In genomic region chr13:113458218-113459065, GRCh38 we compare ENCODE assay signal across 9 cellular contexts. TPM values are rescaled to one million over a fixed set of nuclear protein-coding genes. Genes with fewer than 3 reads are reported as not detected.
DNase-seq lines count a peak whose midpoint lies in the region; ATAC-seq and TF ChIP-seq lines count a peak whose summit lies in the region.
"Had no signal": no experiment of that assay in that cellular context is flagged by ENCODE, and none has a peak within 500 bp of the region (broad histone marks: within the 10 kb centered on the region; RNA-seq: fewer than 3 reads in every experiment).

No MANE protein-coding gene starts in this region.

- DNase-seq in HuH-7 (ENCODE audit: low spot score) (peak; percentile 64), right lobe of liver (peak in 1 of 3 donors; percentile 40), H4 (ENCODE audit: low spot score) (no peak), C1 segment of cervical spinal cord (lab: John Stamatoyannopoulos, UW) (no peak)
- no peak for DNase-seq in activated CD8-positive, alpha-beta memory T cell treated with anti-CD3 and anti-CD28 coated beads, Interleukin-2, amount 50 U/mL, for 4 hours
- DNase-seq: activated CD4-positive, alpha-beta T cell treated with anti-CD3 and anti-CD28 coated beads, Interleukin-2, amount 10 ng/mL, durations not matched to agents 7 days and 5 days had no signal

- no peaks in the 10 kb centered on the region for H3K9me3 ChIP-seq in right lobe of liver

- intact Hi-C loops in right lobe of liver (cut with DNase I) = no loop called here

- TF ChIP-seq CTCF in C4-2B (conservative IDR thresholded peaks at IDR 0.05) = peak; percentile 36
- peak in 1 of 2 experiments; percentile 19 for TF ChIP-seq CTCF in brain (conservative IDR thresholded peaks at IDR 0.05)
- TF ChIP-seq CTCF in right lobe of liver (IDR thresholded peaks at IDR 0.05) = peak in 3 of 4 donors; percentile 26 to 31 (median 31)

- H3K27ac Mint-ChIP-seq in brain = peak overlapping the region; percentile 21 to 83 (median 64)
- H3K27ac Mint-ChIP-seq: activated CD4-positive, alpha-beta T cell treated with anti-CD3 and anti-CD28 coated beads, Interleukin-2, amount 10 ng/mL, durations not matched to agents 7 days and 5 days had no signal

- no peaks in the 10 kb centered on the region for H3K9me3 Mint-ChIP-seq in brain
- H3K9me3 Mint-ChIP-seq: activated CD4-positive, alpha-beta T cell treated with anti-CD3 and anti-CD28 coated beads, Interleukin-2, amount 10 ng/mL, durations not matched to agents 7 days and 5 days had no signal

- peak in 2 of 4 donors; percentile 28 to 36 for ATAC-seq in right lobe of liver
- no peak for ATAC-seq in GM21619 (IDR thresholded peaks at IDR 0.05; ENCODE audit: unreplicated experiment)

- H3K4me3 Mint-ChIP-seq in brain = no peak overlapping the region
- H3K4me3 Mint-ChIP-seq: activated CD4-positive, alpha-beta T cell treated with anti-CD3 and anti-CD28 coated beads, Interleukin-2, amount 10 ng/mL, durations not matched to agents 7 days and 5 days had no signal

- H3K27ac ChIP-seq in C4-2B (no peak overlapping the region), right lobe of liver (no peak overlapping the region)

- TF ChIP-seq POLR2A in right lobe of liver (IDR thresholded peaks at IDR 0.05) = no peak

- H3K4me1 Mint-ChIP-seq in brain = peaks cover 17% of the 10 kb centered on the region
- H3K4me1 Mint-ChIP-seq: activated CD4-positive, alpha-beta T cell treated with anti-CD3 and anti-CD28 coated beads, Interleukin-2, amount 10 ng/mL, durations not matched to agents 7 days and 5 days had no signal

- peaks cover 0 to 3% (median 0%) of the 10 kb centered on the region in 4 donors for H3K4me1 ChIP-seq in right lobe of liver

- no peaks in the 10 kb centered on the region for H3K27me3 Mint-ChIP-seq in brain
- H3K27me3 Mint-ChIP-seq: activated CD4-positive, alpha-beta T cell treated with anti-CD3 and anti-CD28 coated beads, Interleukin-2, amount 10 ng/mL, durations not matched to agents 7 days and 5 days had no signal

- H3K4me3 ChIP-seq in right lobe of liver = no peak overlapping the region

- H3K36me3 Mint-ChIP-seq in brain = peaks cover 55% of the 10 kb centered on the region

- 78% methylated on average over 4 of the region's 23 CpGs for WGBS in right lobe of liver (ENCODE audit: insufficient coverage, low coverage, low lambda C conversion rate, missing lambda C conversion rate)

- H3K27me3 ChIP-seq in right lobe of liver = no peaks in the 10 kb centered on the region

- H3K36me3 ChIP-seq in right lobe of liver = peaks cover 0 to 33% (median 5%) of the 10 kb centered on the region in 4 donors

RNA-seq across cellular contexts. Expression of gene ADPRHL1, which starts 5.2 kb away (rescaled TPM):
- polyA plus RNA-seq in brain (ENCODE audit: insufficient read depth, low read depth, low replicate concordance) = 133 TPM
- total RNA-seq in right lobe of liver = 1 to 10 TPM in 4 of 6 experiments, under 1 TPM in 2; 0.37 to 1.7 (median 1.1) TPM
- total RNA-seq in H4 (2014; rRNA removed; shearing (Covaris generic)) = 0.23 and 1.3 TPM in 2 replicates

RNA-seq across cellular contexts. Expression of gene DCUN1D2, which starts 32.1 kb away (rescaled TPM):
- 16.0 TPM for polyA plus RNA-seq in brain (ENCODE audit: insufficient read depth, low read depth, low replicate concordance)
- 10 to 100 TPM in 3 of 6 experiments, 1 to 10 TPM in 3; 6.1 to 11.7 (median 9.3) TPM for total RNA-seq in right lobe of liver
- 4.5 and 19.6 TPM in 2 replicates for total RNA-seq in H4 (2014; rRNA removed; shearing (Covaris generic))
